In the genomic region with DNA sequence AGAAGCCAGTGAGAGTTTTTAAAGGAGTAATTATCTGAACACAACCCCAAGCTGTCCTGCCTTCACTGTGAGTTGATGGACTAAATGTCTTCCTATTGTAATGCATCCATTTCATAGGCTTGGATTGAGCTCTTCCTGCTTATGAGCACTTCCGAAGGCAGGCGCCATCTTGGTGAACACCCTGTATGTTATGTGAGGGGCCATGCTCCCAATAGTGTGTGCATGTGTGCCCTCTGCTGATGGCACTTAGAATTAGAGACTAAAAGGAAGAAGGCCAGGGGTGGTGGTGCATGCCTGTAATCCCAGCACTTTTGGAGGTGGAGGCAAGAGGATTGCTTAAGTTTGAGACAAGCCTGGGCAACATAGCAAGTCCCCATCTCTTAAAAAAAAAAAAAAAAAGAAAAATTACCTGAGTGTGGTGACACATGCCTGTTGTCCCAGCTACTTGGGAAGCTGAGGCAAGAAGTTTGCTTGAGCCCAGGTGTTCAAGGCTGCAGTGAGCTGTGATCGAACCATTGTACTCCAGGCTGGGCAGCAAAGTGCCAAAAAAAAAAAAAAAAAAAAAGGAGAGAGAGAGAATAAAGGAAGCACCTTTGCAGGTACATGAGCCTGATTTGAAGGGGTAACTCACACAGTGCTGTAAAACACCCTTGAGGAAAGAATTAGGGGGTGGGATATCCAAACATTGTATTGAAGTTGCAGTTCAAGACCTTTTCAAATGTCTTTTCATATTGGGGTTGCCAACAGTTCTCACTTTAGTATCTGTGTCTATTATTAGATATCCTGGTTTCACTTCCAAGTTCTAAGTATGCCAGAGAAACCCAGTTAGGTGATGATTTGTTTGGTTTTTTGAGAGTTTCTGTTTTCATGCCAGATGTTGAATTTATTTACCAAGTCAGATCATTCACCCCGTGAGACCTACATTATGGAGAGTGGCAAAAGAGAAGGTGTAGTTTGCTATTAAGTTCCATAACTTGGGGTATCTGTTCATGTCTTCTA, we compare ENCODE assay signal across 8 cellular contexts.
DNase-seq lines count a peak whose midpoint lies in the region; ATAC-seq and TF ChIP-seq lines count a peak whose summit lies in the region.

No MANE protein-coding gene starts in this region.

- H3K27ac Mint-ChIP-seq in activated T-helper 2 cell treated with anti-CD3 and anti-CD28 coated beads, Interferon-gamma antibody, Interleukin-2, Interleukin-4, amounts not matched to agents 10 μg/mL and 5 μg/mL and 100 μg/mL, durations not matched to agents 14 hours and 24 hours and 36 hours: peak overlapping the region; percentile 95
- peak overlapping the region; percentile 93 for H3K27ac Mint-ChIP-seq in memory B cell

- H3K27me3 ChIP-seq in H7 (ENCODE audit: control insufficient read depth, insufficient read depth, low read length): no peaks in the 10 kb centered on the region

- no peaks in the 10 kb centered on the region for H3K27me3 Mint-ChIP-seq in activated T-helper 2 cell treated with anti-CD3 and anti-CD28 coated beads, Interferon-gamma antibody, Interleukin-2, Interleukin-4, amounts not matched to agents 10 μg/mL and 5 μg/mL and 100 μg/mL, durations not matched to agents 14 hours and 24 hours and 36 hours (ENCODE audit: low read depth)
- no peaks in the 10 kb centered on the region for H3K27me3 Mint-ChIP-seq in memory B cell

- intact Hi-C loops in Right ventricle myocardium inferior (cut with DNase I) (no loop called here), cardiac septum (cut with DNase I) (no loop called here)
- intact Hi-C loops in activated T-helper 2 cell treated with anti-CD3 and anti-CD28 coated beads, Interferon-gamma antibody, Interleukin-2, Interleukin-4, amounts not matched to agents 10 μg/mL and 5 μg/mL and 100 μg/mL, durations not matched to agents 14 hours and 24 hours and 36 hours (cut with micrococcal nuclease): loop anchor here (1.0 to 10.0 kb wide), 3 partner anchors 41 to 1128 kb away; a partner anchor contains a TSS

- peaks cover 2% of the 10 kb centered on the region; the same call in 1 of the 2 replicates for H3K36me3 ChIP-seq in H7 (replicated peaks; ENCODE audit: control insufficient read depth, insufficient read depth, low read length)

- ATAC-seq in Right ventricle myocardium inferior (peak; percentile 48), memory B cell (ENCODE audit: low read depth) (peak; percentile 71), omental fat pad (ENCODE audit: low FRiP score) (no peak)

- TF ChIP-seq CTCF in omental fat pad (IDR thresholded peaks at IDR 0.05): no peak

- no peak overlapping the region for H3K4me3 ChIP-seq in H7 (ENCODE audit: insufficient read depth, low read depth, low read length)

- H3K4me3 Mint-ChIP-seq in activated T-helper 2 cell treated with anti-CD3 and anti-CD28 coated beads, Interferon-gamma antibody, Interleukin-2, Interleukin-4, amounts not matched to agents 10 μg/mL and 5 μg/mL and 100 μg/mL, durations not matched to agents 14 hours and 24 hours and 36 hours (ENCODE audit: low read depth): peak overlapping the region; percentile 51
- H3K4me3 Mint-ChIP-seq in memory B cell: peak overlapping the region; percentile 81

- no peak for DNase-seq in Right ventricle myocardium inferior (ENCODE audit: missing footprints)
- no peak for DNase-seq in cardiac septum (ENCODE audit: low spot score)
- peak; percentile 35 for DNase-seq in H7
- peak; percentile 44 for DNase-seq in M059J (ENCODE audit: low read depth)
- DNase-seq in activated T-helper 2 cell treated with anti-CD3 and anti-CD28 coated beads, Interferon-gamma antibody, Interleukin-2, Interleukin-4, amounts not matched to agents 10 μg/mL and 5 μg/mL and 100 μg/mL, durations not matched to agents 14 hours and 24 hours and 36 hours (ENCODE audit: low spot score): no peak
- peak in 1 of 2 donors; percentile 29 for DNase-seq in memory B cell (ENCODE audit: low spot score in 2 of 2)
- DNase-seq in NCI-H187 (lab: John Stamatoyannopoulos, UW): no peak
- DNase-seq in omental fat pad (ENCODE audit: low spot score): no peak

- peaks cover 74% of the 10 kb centered on the region for H3K4me1 Mint-ChIP-seq in activated T-helper 2 cell treated with anti-CD3 and anti-CD28 coated beads, Interferon-gamma antibody, Interleukin-2, Interleukin-4, amounts not matched to agents 10 μg/mL and 5 μg/mL and 100 μg/mL, durations not matched to agents 14 hours and 24 hours and 36 hours (ENCODE audit: low read depth)
- H3K4me1 Mint-ChIP-seq in memory B cell: peaks cover 68% of the 10 kb centered on the region

- no peaks in the 10 kb centered on the region for H3K9me3 Mint-ChIP-seq in activated T-helper 2 cell treated with anti-CD3 and anti-CD28 coated beads, Interferon-gamma antibody, Interleukin-2, Interleukin-4, amounts not matched to agents 10 μg/mL and 5 μg/mL and 100 μg/mL, durations not matched to agents 14 hours and 24 hours and 36 hours
- peaks cover 3% of the 10 kb centered on the region for H3K9me3 Mint-ChIP-seq in memory B cell

- H3K36me3 Mint-ChIP-seq in activated T-helper 2 cell treated with anti-CD3 and anti-CD28 coated beads, Interferon-gamma antibody, Interleukin-2, Interleukin-4, amounts not matched to agents 10 μg/mL and 5 μg/mL and 100 μg/mL, durations not matched to agents 14 hours and 24 hours and 36 hours (ENCODE audit: low read depth): peaks cover 59% of the 10 kb centered on the region
- H3K36me3 Mint-ChIP-seq in memory B cell: peaks cover 31% of the 10 kb centered on the region

Comparison
In these comparisons a context has a peak if more than half of its experiments do, and no peak if none do; other contexts are left out.
1. DNase-seq: peak in H7 (single experiment) and M059J (single experiment); none in Right ventricle myocardium inferior (single experiment), cardiac septum (single experiment), activated T-helper 2 cell treated with anti-CD3 and anti-CD28 coated beads, Interferon-gamma antibody, Interleukin-2, Interleukin-4, amounts not matched to agents 10 μg/mL and 5 μg/mL and 100 μg/mL, durations not matched to agents 14 hours and 24 hours and 36 hours (single experiment), NCI-H187 (0 of 2) and omental fat pad (single experiment).